In genomic region chr2:207229161-207229560, GRCh38 we compare ENCODE assay signal across 19 cellular contexts.
DNase-seq lines count a peak whose midpoint lies in the region; ATAC-seq, FAIRE-seq and TF ChIP-seq lines count a peak whose summit lies in the region.
"Had no signal": no experiment of that assay in that cellular context is flagged by ENCODE, and none has a peak within 500 bp of the region (broad histone marks: within the 10 kb centered on the region; RNA-seq: fewer than 3 reads in every experiment).

No MANE protein-coding gene starts in this region.

- intact Hi-C loops in activated T-helper 2 cell treated with anti-CD3 and anti-CD28 coated beads, Interferon-gamma antibody, Interleukin-2, Interleukin-4, amounts not matched to agents 10 μg/mL and 5 μg/mL and 100 μg/mL, durations not matched to agents 14 hours and 24 hours and 36 hours (cut with micrococcal nuclease): loop anchor here (10.0 kb wide), 1 partner anchor 184 kb away; no protein-coding TSS in a partner anchor

- no peak overlapping the region for H2AK5ac ChIP-seq in mesendoderm (ENCODE audit: low read length)

- H3K4me3 ChIP-seq in A549 (no peak overlapping the region), mesendoderm (ENCODE audit: low read length) (no peak overlapping the region)

- H2BK5ac ChIP-seq in mesendoderm (ENCODE audit: low read length): no peak overlapping the region

- peak overlapping the region; percentile 62 for H3K18ac ChIP-seq in mesendoderm (ENCODE audit: low read length)

- H3K79me2 ChIP-seq in mesendoderm (ENCODE audit: control insufficient read depth, insufficient read depth, low read length): no peaks in the 10 kb centered on the region

- no peaks in the 10 kb centered on the region for H3K9me3 ChIP-seq in A549
- H3K9me3 ChIP-seq: BE2C had no signal

- TF ChIP-seq CTCF in A549 (IDR thresholded peaks at IDR 0.05): no peak
- no peak for TF ChIP-seq CTCF in endothelial cell (IDR thresholded peaks at IDR 0.05; ENCODE audit: unreplicated experiment)

- H3K4me3 Mint-ChIP-seq in activated T-helper 2 cell treated with anti-CD3 and anti-CD28 coated beads, Interferon-gamma antibody, Interleukin-2, Interleukin-4, amounts not matched to agents 10 μg/mL and 5 μg/mL and 100 μg/mL, durations not matched to agents 14 hours and 24 hours and 36 hours (ENCODE audit: low read depth): no peak overlapping the region
- no peak overlapping the region for H3K4me3 Mint-ChIP-seq in endothelial cell (ENCODE audit: unreplicated experiment)
- H3K4me3 Mint-ChIP-seq in activated naive CD8-positive, alpha-beta T cell treated with anti-CD3 and anti-CD28 coated beads, Interleukin-2, amount 50 U/mL, for 24 hours: no peak overlapping the region
- H3K4me3 Mint-ChIP-seq in activated naive CD8-positive, alpha-beta T cell treated with anti-CD3 and anti-CD28 coated beads for 36 hours: no peak overlapping the region
- H3K4me3 Mint-ChIP-seq: CD4-positive, alpha-beta memory T cell; H9 had no signal

- no peak overlapping the region for H4K8ac ChIP-seq in mesendoderm (ENCODE audit: low read depth, low read length)

- H3K27me3 ChIP-seq in mesendoderm (ENCODE audit: insufficient read depth, low read length, poor library complexity): no peaks in the 10 kb centered on the region
- H3K27me3 ChIP-seq: BE2C had no signal

- peak overlapping the region; percentile 20; the same call in 1 of the 3 replicates for H3K4me2 ChIP-seq in A549
- no peak overlapping the region for H3K4me2 ChIP-seq in mesendoderm (ENCODE audit: low read length)

- no peak overlapping the region for H3K56ac ChIP-seq in mesendoderm (ENCODE audit: low read length)

- POLR2A ChIA-PET in A549 (lab: Yijun Ruan, JAX): no interaction called here

- H3K4ac ChIP-seq in mesendoderm (ENCODE audit: low read depth, low read length): no peak overlapping the region

- no peak for FAIRE-seq in A549 (lab: Jason Lieb, UNC)
- FAIRE-seq: GM12892, GM19239, HepG2, HTR-8/SVneo had no signal

- peak in 1 of 2 experiments; percentile 17; a peak in 1 of 6 replicates for ATAC-seq in A549
- ATAC-seq in left lobe of liver: no peak
- no peak for ATAC-seq in activated naive CD8-positive, alpha-beta T cell treated with anti-CD3 and anti-CD28 coated beads, Interleukin-2, amount 50 U/mL, for 24 hours
- ATAC-seq in HG03432 (IDR thresholded peaks at IDR 0.05; ENCODE audit: unreplicated experiment): no peak
- ATAC-seq: HepG2 had no signal

- H2BK15ac ChIP-seq in mesendoderm (replicated peaks; ENCODE audit: low read depth): no peak overlapping the region

- CTCF ChIA-PET in A549 (lab: Yijun Ruan, JAX): no interaction called here

- no peaks in the 10 kb centered on the region for H3K9me3 Mint-ChIP-seq in activated T-helper 2 cell treated with anti-CD3 and anti-CD28 coated beads, Interferon-gamma antibody, Interleukin-2, Interleukin-4, amounts not matched to agents 10 μg/mL and 5 μg/mL and 100 μg/mL, durations not matched to agents 14 hours and 24 hours and 36 hours
- no peaks in the 10 kb centered on the region for H3K9me3 Mint-ChIP-seq in endothelial cell (ENCODE audit: unreplicated experiment)
- H3K9me3 Mint-ChIP-seq in activated naive CD8-positive, alpha-beta T cell treated with anti-CD3 and anti-CD28 coated beads, Interleukin-2, amount 50 U/mL, for 24 hours: no peaks in the 10 kb centered on the region
- no peaks in the 10 kb centered on the region for H3K9me3 Mint-ChIP-seq in activated naive CD8-positive, alpha-beta T cell treated with anti-CD3 and anti-CD28 coated beads for 36 hours
- H3K9me3 Mint-ChIP-seq: H9 had no signal

- TF ChIP-seq POLR2A in A549 (IDR thresholded peaks at IDR 0.05; ENCODE audit: low read length): no peak

- DNase-seq in A549 (ENCODE audit: low read depth in 1 of 2, low spot score in 1 of 2): no peak
- no peak for DNase-seq in activated T-helper 2 cell treated with anti-CD3 and anti-CD28 coated beads, Interferon-gamma antibody, Interleukin-2, Interleukin-4, amounts not matched to agents 10 μg/mL and 5 μg/mL and 100 μg/mL, durations not matched to agents 14 hours and 24 hours and 36 hours (ENCODE audit: low spot score)
- DNase-seq in endothelial cell (ENCODE audit: low spot score): peak; percentile 18
- peak; percentile 31 for DNase-seq in mesendoderm
- no peak for DNase-seq in left lobe of liver (ENCODE audit: low spot score)
- no peak for DNase-seq in activated naive CD8-positive, alpha-beta T cell treated with anti-CD3 and anti-CD28 coated beads, Interleukin-2, amount 50 U/mL, for 24 hours
- no peak for DNase-seq in activated naive CD8-positive, alpha-beta T cell treated with anti-CD3 and anti-CD28 coated beads for 36 hours
- DNase-seq: BE2C; CD4-positive, alpha-beta memory T cell; DND-41; GDM1; GOT3; H9 had no signal

- H3K27me3 Mint-ChIP-seq in activated T-helper 2 cell treated with anti-CD3 and anti-CD28 coated beads, Interferon-gamma antibody, Interleukin-2, Interleukin-4, amounts not matched to agents 10 μg/mL and 5 μg/mL and 100 μg/mL, durations not matched to agents 14 hours and 24 hours and 36 hours (ENCODE audit: low read depth): no peaks in the 10 kb centered on the region
- peaks cover 9% of the 10 kb centered on the region for H3K27me3 Mint-ChIP-seq in endothelial cell (ENCODE audit: unreplicated experiment)
- H3K27me3 Mint-ChIP-seq in activated naive CD8-positive, alpha-beta T cell treated with anti-CD3 and anti-CD28 coated beads, Interleukin-2, amount 50 U/mL, for 24 hours: no peaks in the 10 kb centered on the region
- no peaks in the 10 kb centered on the region for H3K27me3 Mint-ChIP-seq in activated naive CD8-positive, alpha-beta T cell treated with anti-CD3 and anti-CD28 coated beads for 36 hours

- H3K36me3 Mint-ChIP-seq in activated T-helper 2 cell treated with anti-CD3 and anti-CD28 coated beads, Interferon-gamma antibody, Interleukin-2, Interleukin-4, amounts not matched to agents 10 μg/mL and 5 μg/mL and 100 μg/mL, durations not matched to agents 14 hours and 24 hours and 36 hours (ENCODE audit: low read depth): peaks cover 5% of the 10 kb centered on the region
- H3K36me3 Mint-ChIP-seq in endothelial cell (ENCODE audit: low read depth, unreplicated experiment): peaks cover 3% of the 10 kb centered on the region
- H3K36me3 Mint-ChIP-seq in activated naive CD8-positive, alpha-beta T cell treated with anti-CD3 and anti-CD28 coated beads, Interleukin-2, amount 50 U/mL, for 24 hours (ENCODE audit: low read depth): no peaks in the 10 kb centered on the region
- H3K36me3 Mint-ChIP-seq in activated naive CD8-positive, alpha-beta T cell treated with anti-CD3 and anti-CD28 coated beads for 36 hours: no peaks in the 10 kb centered on the region
- H3K36me3 Mint-ChIP-seq: CD4-positive, alpha-beta memory T cell had no signal

- H3K4me1 ChIP-seq in A549: peaks cover 8% of the 10 kb centered on the region
- peaks cover 32% of the 10 kb centered on the region for H3K4me1 ChIP-seq in mesendoderm (ENCODE audit: control insufficient read depth, low read depth, low read length)

- H3K23ac ChIP-seq in mesendoderm (ENCODE audit: low read length): no peak overlapping the region

- H4K5ac ChIP-seq in mesendoderm (ENCODE audit: low read length): no peak overlapping the region

- H3K9ac ChIP-seq in mesendoderm (ENCODE audit: low read length): no peak overlapping the region

- no peak for TF ChIP-seq RAD21 in A549 (conservative IDR thresholded peaks at IDR 0.05 in 1 of 2, IDR thresholded peaks at IDR 0.05 in 1 of 2)

- TF ChIP-seq EP300 in A549 (IDR thresholded peaks at IDR 0.05): no peak

- peaks cover 63% of the 10 kb centered on the region for H3K4me1 Mint-ChIP-seq in activated T-helper 2 cell treated with anti-CD3 and anti-CD28 coated beads, Interferon-gamma antibody, Interleukin-2, Interleukin-4, amounts not matched to agents 10 μg/mL and 5 μg/mL and 100 μg/mL, durations not matched to agents 14 hours and 24 hours and 36 hours (ENCODE audit: low read depth)
- peaks cover 78% of the 10 kb centered on the region for H3K4me1 Mint-ChIP-seq in endothelial cell (ENCODE audit: unreplicated experiment)
- H3K4me1 Mint-ChIP-seq in activated naive CD8-positive, alpha-beta T cell treated with anti-CD3 and anti-CD28 coated beads, Interleukin-2, amount 50 U/mL, for 24 hours: peaks cover 53% of the 10 kb centered on the region
- H3K4me1 Mint-ChIP-seq in activated naive CD8-positive, alpha-beta T cell treated with anti-CD3 and anti-CD28 coated beads for 36 hours: peaks cover 49% of the 10 kb centered on the region

- 46% methylated on average over 3 of the region's 3 CpGs for WGBS in A549 (ENCODE audit: missing lambda C conversion rate)
- WGBS in mesendoderm (ENCODE audit: extremely low coverage, insufficient coverage, low lambda C conversion rate): no CpG with 5 or more reads among the region's 3 CpGs

- H3K27ac Mint-ChIP-seq in activated T-helper 2 cell treated with anti-CD3 and anti-CD28 coated beads, Interferon-gamma antibody, Interleukin-2, Interleukin-4, amounts not matched to agents 10 μg/mL and 5 μg/mL and 100 μg/mL, durations not matched to agents 14 hours and 24 hours and 36 hours: peak overlapping the region; percentile 29
- peak overlapping the region; percentile 90 for H3K27ac Mint-ChIP-seq in endothelial cell (ENCODE audit: unreplicated experiment)
- no peak overlapping the region for H3K27ac Mint-ChIP-seq in activated naive CD8-positive, alpha-beta T cell treated with anti-CD3 and anti-CD28 coated beads, Interleukin-2, amount 50 U/mL, for 24 hours
- no peak overlapping the region for H3K27ac Mint-ChIP-seq in activated naive CD8-positive, alpha-beta T cell treated with anti-CD3 and anti-CD28 coated beads for 36 hours

- H3K79me1 ChIP-seq in mesendoderm (ENCODE audit: low read length): no peaks in the 10 kb centered on the region

- H3K27ac ChIP-seq in A549 (no peak overlapping the region), mesendoderm (ENCODE audit: low read depth, low read length) (no peak overlapping the region)
- H3K27ac ChIP-seq: C4-2B had no signal

- H3K36me3 ChIP-seq in mesendoderm (ENCODE audit: control insufficient read depth, insufficient read depth, low read length): no peaks in the 10 kb centered on the region
- H3K36me3 ChIP-seq: BE2C had no signal

- no peak overlapping the region for H2BK120ac ChIP-seq in mesendoderm (ENCODE audit: low read depth, low read length)

TF ChIP-seq in A549, 52 proteins besides CTCF, POLR2A, EP300 and RAD21 (continues in another document):
- TF ChIP-seq ZC3H11A (IDR thresholded peaks at IDR 0.05) (no peak), HOXA7 (CRISPR knock-in tag; IDR thresholded peaks at IDR 0.05) (no peak), TFCP2L1 (CRISPR knock-in tag; IDR thresholded peaks at IDR 0.05) (no peak), RCOR1 (IDR thresholded peaks at IDR 0.05; ENCODE audit: low read depth, low read length) (no peak), SMC3 (IDR thresholded peaks at IDR 0.05) (no peak), CHD4 (IDR thresholded peaks at IDR 0.05; ENCODE audit: borderline replicate concordance) (no peak), MAZ (IDR thresholded peaks at IDR 0.05; ENCODE audit: borderline replicate concordance, low read depth, low read length) (no peak), JUN (IDR thresholded peaks at IDR 0.05) (no peak), EHMT2 (IDR thresholded peaks at IDR 0.05; ENCODE audit: low read depth) (no peak), TP53 (CRISPR knock-in tag; IDR thresholded peaks at IDR 0.05) (no peak), NR3C1 (IDR thresholded peaks at IDR 0.05) (no peak), FOSL2 (IDR thresholded peaks at IDR 0.05) (no peak), FOSL2 (CRISPR knock-in tag; IDR thresholded peaks at IDR 0.05) (no peak)

Comparison
In these comparisons a context has a peak if more than half of its experiments do, and no peak if none do; other contexts are left out.
1. DNase-seq: peak in endothelial cell (single experiment) and mesendoderm (single experiment); none in A549 (0 of 2), activated T-helper 2 cell treated with anti-CD3 and anti-CD28 coated beads, Interferon-gamma antibody, Interleukin-2, Interleukin-4, amounts not matched to agents 10 μg/mL and 5 μg/mL and 100 μg/mL, durations not matched to agents 14 hours and 24 hours and 36 hours (single experiment), left lobe of liver (single experiment), activated naive CD8-positive, alpha-beta T cell treated with anti-CD3 and anti-CD28 coated beads, Interleukin-2, amount 50 U/mL, for 24 hours (single experiment) and activated naive CD8-positive, alpha-beta T cell treated with anti-CD3 and anti-CD28 coated beads for 36 hours (single experiment).
2. H3K27ac Mint-ChIP-seq: peak in activated T-helper 2 cell treated with anti-CD3 and anti-CD28 coated beads, Interferon-gamma antibody, Interleukin-2, Interleukin-4, amounts not matched to agents 10 μg/mL and 5 μg/mL and 100 μg/mL, durations not matched to agents 14 hours and 24 hours and 36 hours (single experiment) and endothelial cell (single experiment); none in activated naive CD8-positive, alpha-beta T cell treated with anti-CD3 and anti-CD28 coated beads, Interleukin-2, amount 50 U/mL, for 24 hours (single experiment) and activated naive CD8-positive, alpha-beta T cell treated with anti-CD3 and anti-CD28 coated beads for 36 hours (single experiment).